In genomic region chr2:100064165-100064564, GRCh38 we compare ENCODE assay signal across 21 cellular contexts.
"Had no signal": no experiment of that assay in that cellular context is flagged by ENCODE, and none has a peak within 500 bp of the region (broad histone marks: within the 10 kb centered on the region; RNA-seq: fewer than 3 reads in every experiment).

No MANE protein-coding gene starts in this region.

- H3K27ac Mint-ChIP-seq: activated CD4-positive, alpha-beta T cell treated with anti-CD3 and anti-CD28 coated beads, Interleukin-2, amount 10 ng/mL, durations not matched to agents 7 days and 5 days; activated naive CD8-positive, alpha-beta T cell treated with anti-CD3 and anti-CD28 coated beads, Interleukin-2, amount 10 ng/mL, durations not matched to agents 7 days and 5 days; mesothelial cell of epicardium; natural killer cell; stimulated activated naive CD8-positive, alpha-beta T cell treated with anti-CD3 and anti-CD28 coated beads, Interleukin-15, amount 100 ng/mL, for 72 hours had no signal

- DNase-seq: activated CD4-positive, alpha-beta T cell treated with anti-CD3 and anti-CD28 coated beads, Interleukin-2, amount 10 ng/mL, durations not matched to agents 7 days and 5 days; activated CD8-positive, alpha-beta memory T cell treated with anti-CD3 and anti-CD28 coated beads for 24 hours; activated CD8-positive, alpha-beta memory T cell treated with anti-CD3 and anti-CD28 coated beads, Interleukin-2, amount 50 U/mL, for 4 hours; activated gamma-delta T cell; activated naive CD8-positive, alpha-beta T cell treated with anti-CD3 and anti-CD28 coated beads, Interleukin-2, amount 10 ng/mL, durations not matched to agents 7 days and 5 days; cerebellar nuclear complex; esophagus squamous epithelium; gastrocnemius medialis; hippocampal formation; kidney glomerular epithelial cell; left lung; natural killer cell; stimulated activated CD4-positive, alpha-beta T cell treated with anti-CD3 and anti-CD28 coated beads, Interleukin-2, amount 100 ng/mL, for 48 hours; stimulated activated CD8-positive, alpha-beta memory T cell treated with anti-CD3 and anti-CD28 coated beads, Interleukin-4, amount 100 ng/mL, for 48 hours; stimulated activated naive CD8-positive, alpha-beta T cell treated with anti-CD3 and anti-CD28 coated beads, Interleukin-15, amount 100 ng/mL, for 72 hours; uterus had no signal

- ATAC-seq: gastrocnemius medialis, left lung had no signal

- H3K9me3 ChIP-seq: esophagus squamous epithelium, gastrocnemius medialis, prostate gland, suprapubic skin, uterus had no signal

- H3K4me3 Mint-ChIP-seq: activated CD4-positive, alpha-beta T cell treated with anti-CD3 and anti-CD28 coated beads, Interleukin-2, amount 10 ng/mL, durations not matched to agents 7 days and 5 days; activated naive CD8-positive, alpha-beta T cell treated with anti-CD3 and anti-CD28 coated beads, Interleukin-2, amount 10 ng/mL, durations not matched to agents 7 days and 5 days; mesothelial cell of epicardium; natural killer cell; stimulated activated naive CD8-positive, alpha-beta T cell treated with anti-CD3 and anti-CD28 coated beads, Interleukin-15, amount 100 ng/mL, for 72 hours had no signal

- H3K36me3 Mint-ChIP-seq: natural killer cell had no signal

- H3K27ac ChIP-seq: coronary artery, esophagus squamous epithelium, gastrocnemius medialis, left lung, suprapubic skin, tibial nerve, uterus had no signal

- H3K27me3 ChIP-seq: esophagus squamous epithelium, gastrocnemius medialis, left lung, suprapubic skin, tibial nerve, uterus had no signal

- H3K9me3 Mint-ChIP-seq: natural killer cell had no signal
